13 cellular contexts compared by ENCODE assay signal in the genomic region with DNA sequence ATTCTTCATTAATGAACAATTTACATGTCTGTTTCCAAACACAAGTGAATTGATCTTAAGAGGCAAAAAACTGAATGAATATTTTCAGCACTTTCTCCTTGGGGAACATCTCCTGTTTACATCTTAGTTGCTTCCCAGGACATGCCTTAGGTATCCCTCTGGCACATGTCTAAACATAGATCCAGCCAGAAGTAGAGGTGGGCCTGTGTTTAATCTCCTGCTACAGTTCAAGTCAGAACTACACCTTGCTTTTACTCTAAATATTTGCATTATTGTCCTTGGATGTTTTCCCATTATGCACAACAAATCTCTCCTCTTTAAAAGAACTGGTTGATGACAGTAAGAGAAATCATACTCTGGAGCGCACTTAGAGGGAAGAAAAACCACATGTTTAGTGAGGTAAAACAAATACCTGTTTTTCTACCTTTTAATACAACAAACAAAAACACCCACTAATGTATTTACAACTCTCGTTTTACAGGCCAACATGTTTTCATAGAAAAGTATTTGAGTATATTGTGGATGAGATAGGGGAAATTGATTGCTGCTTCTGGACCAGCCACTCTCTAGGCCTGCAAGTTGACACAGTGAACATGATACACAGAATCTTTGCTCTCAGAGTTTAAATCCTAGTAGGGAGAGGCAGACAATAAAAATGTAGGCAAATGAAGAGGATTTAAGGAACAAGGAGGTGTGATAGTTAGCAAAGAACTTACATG. TPM values are rescaled to one million over a fixed set of nuclear protein-coding genes. Genes with fewer than 3 reads are reported as not detected.
A peak's percentile ranks its signal among the peaks of the same experiment; 100 is the strongest.
DNase-seq lines count a peak whose midpoint lies in the region; ATAC-seq and TF ChIP-seq lines count a peak whose summit lies in the region.
"Had no signal": no experiment of that assay in that cellular context is flagged by ENCODE, and none has a peak within 500 bp of the region (broad histone marks: within the 10 kb centered on the region; RNA-seq: fewer than 3 reads in every experiment).

No MANE protein-coding gene starts in this region.

- no peak overlapping the region for H3K9ac ChIP-seq in liver (ENCODE audit: low read depth in 1 of 2, low read length in 2 of 2)
- H3K9ac ChIP-seq: parathyroid adenoma had no signal

- H3K9me3 ChIP-seq in cardiac muscle cell (ENCODE audit: low read depth) (no peaks in the 10 kb centered on the region), liver (ENCODE audit: control insufficient read depth in 4 of 4, low read length in 3 of 4) (no peaks in the 10 kb centered on the region), uterus (no peaks in the 10 kb centered on the region)

- H3K4me1 Mint-ChIP-seq in activated T-helper 2 cell treated with anti-CD3 and anti-CD28 coated beads, Interferon-gamma antibody, Interleukin-2, Interleukin-4, amounts not matched to agents 10 μg/mL and 5 μg/mL and 100 μg/mL, durations not matched to agents 14 hours and 24 hours and 36 hours (ENCODE audit: low read depth): peaks cover 69% of the 10 kb centered on the region

- no peaks in the 10 kb centered on the region for H3K27me3 Mint-ChIP-seq in activated T-helper 2 cell treated with anti-CD3 and anti-CD28 coated beads, Interferon-gamma antibody, Interleukin-2, Interleukin-4, amounts not matched to agents 10 μg/mL and 5 μg/mL and 100 μg/mL, durations not matched to agents 14 hours and 24 hours and 36 hours (ENCODE audit: low read depth)

- peak overlapping the region; percentile 84 for H3K27ac ChIP-seq in cardiac muscle cell
- no peak overlapping the region for H3K27ac ChIP-seq in liver (ENCODE audit: low read depth in 1 of 2, low read length in 2 of 2)
- peak overlapping the region; percentile 4 to 57 for H3K27ac ChIP-seq in uterus
- H3K27ac ChIP-seq: parathyroid adenoma had no signal

- H3K4me1 ChIP-seq in cardiac muscle cell (ENCODE audit: low read depth) (peaks cover 46% of the 10 kb centered on the region), liver (ENCODE audit: control insufficient read depth in 4 of 4, insufficient read depth in 4 of 4, low read length in 3 of 4) (peaks cover 4 to 10% (median 7%) of the 10 kb centered on the region in 4 donors), uterus (no peaks in the 10 kb centered on the region)
- H3K4me1 ChIP-seq: parathyroid adenoma had no signal

- no peak for TF ChIP-seq RAD21 in liver (IDR thresholded peaks at IDR 0.05)

- peaks cover 5% of the 10 kb centered on the region for H3K36me3 ChIP-seq in cardiac muscle cell
- H3K36me3 ChIP-seq in liver (ENCODE audit: control insufficient read depth in 4 of 4, insufficient read depth in 3 of 4, low read depth in 1 of 4, low read length in 3 of 4): no peaks in the 10 kb centered on the region
- H3K36me3 ChIP-seq in uterus: no peaks in the 10 kb centered on the region

- no peak for TF ChIP-seq CTCF in cardiac muscle cell (IDR thresholded peaks at IDR 0.05; ENCODE audit: low read depth, low read length)
- TF ChIP-seq CTCF in liver (IDR thresholded peaks at IDR 0.05; ENCODE audit: low read depth, low read length, missing input control): no peak
- no peak for TF ChIP-seq CTCF in uterus (IDR thresholded peaks at IDR 0.05)

- WGBS in liver: 58% methylated on average over 2 of the region's 2 CpGs

- TF ChIP-seq POLR2A in uterus (IDR thresholded peaks at IDR 0.05): no peak

- peaks cover 67% of the 10 kb centered on the region for H3K36me3 Mint-ChIP-seq in activated T-helper 2 cell treated with anti-CD3 and anti-CD28 coated beads, Interferon-gamma antibody, Interleukin-2, Interleukin-4, amounts not matched to agents 10 μg/mL and 5 μg/mL and 100 μg/mL, durations not matched to agents 14 hours and 24 hours and 36 hours (ENCODE audit: low read depth)

- H3K4me3 Mint-ChIP-seq in activated T-helper 2 cell treated with anti-CD3 and anti-CD28 coated beads, Interferon-gamma antibody, Interleukin-2, Interleukin-4, amounts not matched to agents 10 μg/mL and 5 μg/mL and 100 μg/mL, durations not matched to agents 14 hours and 24 hours and 36 hours (ENCODE audit: low read depth): peak overlapping the region; percentile 9

- intact Hi-C loops in Right ventricle myocardium inferior (cut with DNase I): loop anchor here (5.0 kb wide), 1 partner anchor 51 kb away; no protein-coding TSS in a partner anchor
- intact Hi-C loops in activated T-helper 2 cell treated with anti-CD3 and anti-CD28 coated beads, Interferon-gamma antibody, Interleukin-2, Interleukin-4, amounts not matched to agents 10 μg/mL and 5 μg/mL and 100 μg/mL, durations not matched to agents 14 hours and 24 hours and 36 hours (cut with micrococcal nuclease): no loop called here
- intact Hi-C loops in uterus (cut with DNase I; ENCODE audit: low total_unique reads): no loop called here

- peak overlapping the region; percentile 62 for H3K27ac Mint-ChIP-seq in activated T-helper 2 cell treated with anti-CD3 and anti-CD28 coated beads, Interferon-gamma antibody, Interleukin-2, Interleukin-4, amounts not matched to agents 10 μg/mL and 5 μg/mL and 100 μg/mL, durations not matched to agents 14 hours and 24 hours and 36 hours

- H3K9me3 Mint-ChIP-seq in activated T-helper 2 cell treated with anti-CD3 and anti-CD28 coated beads, Interferon-gamma antibody, Interleukin-2, Interleukin-4, amounts not matched to agents 10 μg/mL and 5 μg/mL and 100 μg/mL, durations not matched to agents 14 hours and 24 hours and 36 hours: no peaks in the 10 kb centered on the region

- H3K27me3 ChIP-seq in cardiac muscle cell (no peaks in the 10 kb centered on the region), liver (ENCODE audit: control insufficient read depth in 4 of 4, insufficient read depth in 4 of 4, low read length in 3 of 4) (no peaks in the 10 kb centered on the region), uterus (no peaks in the 10 kb centered on the region)

- DNase-seq in cardiac muscle cell (ENCODE audit: low read depth in 1 of 2, low spot score in 1 of 2) (no peak), Right ventricle myocardium inferior (ENCODE audit: missing footprints) (no peak), uterus (no peak), NCI-H510A treated with DMSO at 0.1 percent for 48 hours (lab: John Stamatoyannopoulos, UW) (no peak)
- DNase-seq in activated T-helper 2 cell treated with anti-CD3 and anti-CD28 coated beads, Interferon-gamma antibody, Interleukin-2, Interleukin-4, amounts not matched to agents 10 μg/mL and 5 μg/mL and 100 μg/mL, durations not matched to agents 14 hours and 24 hours and 36 hours (ENCODE audit: low spot score): no peak
- DNase-seq: activated gamma-delta T cell, AML-193, NCI-H1436 treated with DMSO at 0.1 percent for 48 hours, NCI-H526 treated with DMSO at 0.1 percent for 48 hours had no signal

- ATAC-seq in Right ventricle myocardium inferior: no peak
- ATAC-seq in GM21528 (IDR thresholded peaks at IDR 0.05; ENCODE audit: low FRiP score, unreplicated experiment): no peak
- no peak for ATAC-seq in GM19351 (IDR thresholded peaks at IDR 0.05; ENCODE audit: unreplicated experiment)

- H3K4me3 ChIP-seq in cardiac muscle cell (no peak overlapping the region), liver (ENCODE audit: low read depth in 1 of 3, low read length in 3 of 3) (no peak overlapping the region), uterus (no peak overlapping the region)

TF ChIP-seq in liver, 16 proteins besides CTCF, POLR2A, EP300 and RAD21:
- TF ChIP-seq SP1 (IDR thresholded peaks at IDR 0.05) (no peak), FOXA2 (IDR thresholded peaks at IDR 0.05) (peak; percentile 57), HNF4A (conservative IDR thresholded peaks at IDR 0.05) (peak in 1 of 2 donors; percentile 35)
- TF ChIP-seq, protein P1, sequence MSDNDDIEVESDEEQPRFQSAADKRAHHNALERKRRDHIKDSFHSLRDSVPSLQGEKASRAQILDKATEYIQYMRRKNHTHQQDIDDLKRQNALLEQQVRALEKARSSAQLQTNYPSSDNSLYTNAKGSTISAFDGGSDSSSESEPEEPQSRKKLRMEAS (IDR thresholded peaks at IDR 0.05): no peak

RNA-seq across cellular contexts. Expression of a gene that starts 32.2 kb away (rescaled TPM):
- 20.8 and 21.9 TPM in 2 replicates for total RNA-seq in cardiac muscle cell
- polyA plus RNA-seq in cardiac muscle cell: 24.9 and 29.0 TPM in 2 replicates
- 17.8 TPM for total RNA-seq in Right ventricle myocardium inferior
- total RNA-seq in activated T-helper 2 cell treated with anti-CD3 and anti-CD28 coated beads, Interferon-gamma antibody, Interleukin-2, Interleukin-4, amounts not matched to agents 10 μg/mL and 5 μg/mL and 100 μg/mL, durations not matched to agents 14 hours and 24 hours and 36 hours: 112 and 117 TPM in 2 replicates
- 10 to 100 TPM in 1 of 2 donors, 1 to 10 TPM in 1; 5.5 to 28.6 TPM for total RNA-seq in liver
- 1 to 10 TPM; 2.6 to 3.3 TPM for polyA plus RNA-seq in liver
- total RNA-seq in uterus: 10 to 100 TPM in 3 of 4 donors, 1 to 10 TPM in 1; 2.0 to 42.7 (median 15.5) TPM

Comparison
In these comparisons a context has a peak if more than half of its experiments do, and no peak if none do; other contexts are left out.
1. H3K27ac ChIP-seq: peak in cardiac muscle cell (single experiment) and uterus (2 of 2); none in liver (0 of 2).